ENCODE assay signal across 8 cellular contexts in the genomic region with DNA sequence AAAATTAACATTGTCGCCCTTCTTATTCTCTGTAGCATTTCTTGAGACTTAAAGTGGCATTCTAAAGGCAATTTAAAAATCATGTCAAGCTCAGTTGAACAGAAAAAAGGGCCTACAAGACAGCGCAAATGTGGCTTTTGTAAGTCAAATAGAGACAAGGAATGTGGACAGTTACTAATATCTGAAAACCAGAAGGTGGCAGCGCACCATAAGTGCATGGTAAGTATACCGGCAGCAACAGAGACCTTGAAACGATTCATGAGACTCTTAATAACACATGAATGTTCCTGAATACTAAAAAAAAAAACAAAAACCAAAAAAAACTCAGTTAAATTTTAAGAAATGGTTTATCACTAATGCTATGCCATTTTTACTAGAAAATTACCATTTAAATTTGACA. TPM values are rescaled to one million over a fixed set of nuclear protein-coding genes. Genes with fewer than 3 reads are reported as not detected.
DNase-seq lines count a peak whose midpoint lies in the region; TF ChIP-seq lines count a peak whose summit lies in the region.

No MANE protein-coding gene starts in this region.

- H3K27ac ChIP-seq in AG04450 (ENCODE audit: low read depth, low read length) = no peak overlapping the region
- H3K27ac ChIP-seq in SK-N-MC = no peak overlapping the region
- no peak overlapping the region for H3K27ac ChIP-seq in fibroblast of lung (ENCODE audit: insufficient read depth, low read length)
- H3K27ac ChIP-seq in stomach = no peak overlapping the region

- CTCF ChIA-PET in AG04450 (lab: Charles Lee) = interaction anchor here (0.6 to 6.0 kb wide), 4 partner anchors 11 to 290 kb away, joined by 3 to 37 read pairs (median 5); no protein-coding TSS in a partner anchor

- POLR2A ChIA-PET in AG04450 (lab: Yijun Ruan, JAX) = interaction anchor here (0.7 kb wide), 1 partner anchor 674 kb away, joined by 3 read pairs; the partner anchor contains the start of gene RTL8A

- in situ Hi-C loops in GM13977 (cut with MboI; ENCODE audit: low pct_unique_long_range_greater_than_20kb, low sequenced_read_pairs, unreplicated experiment) = no loop called here

- H3K9ac ChIP-seq in SK-N-MC (ENCODE audit: insufficient read length) (no peak overlapping the region), fibroblast of lung (ENCODE audit: insufficient read depth, low read length) (no peak overlapping the region)

- TF ChIP-seq EP300 in stomach (IDR thresholded peaks at IDR 0.05) = no peak

- H3K79me2 ChIP-seq in fibroblast of lung (ENCODE audit: control insufficient read depth, insufficient read depth, low read length) = peaks cover 34% of the 10 kb centered on the region

- no peak overlapping the region for H2AFZ ChIP-seq in fibroblast of lung (ENCODE audit: low read length)

- intact Hi-C loops in stomach (cut with DNase I; ENCODE audit: low total_unique reads) = no loop called here

- H3K4me1 ChIP-seq in fibroblast of lung (ENCODE audit: control insufficient read depth, extremely low read depth, insufficient read depth, low read length) (no peaks in the 10 kb centered on the region), stomach (peaks cover 0 to 18% (median 2%) of the 10 kb centered on the region in 4 donors)

- TF ChIP-seq CTCF in AG04450 (IDR thresholded peaks at IDR 0.05; ENCODE audit: low read depth, low read length) (peak; percentile 43), GM13977 (IDR thresholded peaks at IDR 0.05; ENCODE audit: extremely low read depth, insufficient read depth, missing control alignments) (peak; percentile 36), fibroblast of lung (conservative IDR thresholded peaks at IDR 0.05 in 1 of 2, IDR thresholded peaks at IDR 0.05 in 1 of 2; ENCODE audit: low read depth in 1 of 2, low read length in 2 of 2) (peak; percentile 24 to 45), stomach (IDR thresholded peaks at IDR 0.05) (peak in 1 of 7 experiments; percentile 9)

- TF ChIP-seq POLR2A in stomach (IDR thresholded peaks at IDR 0.05) = no peak

- H3K4me3 ChIP-seq in AG04450 (ENCODE audit: low read depth, low read length) (no peak overlapping the region), SK-N-MC (no peak overlapping the region), fibroblast of lung (replicated peaks in 1 of 4; ENCODE audit: control extremely low read depth in 1 of 4, insufficient read depth in 1 of 4, low read depth in 3 of 4, low read length in 4 of 4) (no peak overlapping the region), stomach (no peak overlapping the region)

- no peak for DNase-seq in AG04450 (ENCODE audit: low read depth, low spot score)
- no peak for DNase-seq in GM13977 (ENCODE audit: low spot score)
- DNase-seq in HT-29 (ENCODE audit: low spot score) = peak; percentile 32
- peak; percentile 16 for DNase-seq in SK-N-MC (ENCODE audit: low read depth, low spot score)
- DNase-seq in fibroblast of lung (ENCODE audit: low read depth in 2 of 2) = peak; percentile 55 to 65
- DNase-seq in HuH-7.5 (ENCODE audit: low spot score) = no peak
- no peak for DNase-seq in T1000 (lab: John Stamatoyannopoulos, UW)
- DNase-seq in stomach = no peak

- no peak overlapping the region for H3K4me2 ChIP-seq in fibroblast of lung (ENCODE audit: extremely low read depth, insufficient read depth, low read length)

- no peaks in the 10 kb centered on the region for H4K20me1 ChIP-seq in fibroblast of lung (ENCODE audit: control insufficient read depth, extremely low read depth, insufficient read depth, low read length)

- H3K27me3 ChIP-seq in AG04450 (ENCODE audit: control insufficient read depth, insufficient read depth, low read length) = no peaks in the 10 kb centered on the region
- H3K27me3 ChIP-seq in fibroblast of lung (ENCODE audit: control insufficient read depth, insufficient read depth, low read length) = no peaks in the 10 kb centered on the region
- H3K27me3 ChIP-seq in stomach = no peaks in the 10 kb centered on the region

- 34 to 42% (median 39%) methylated on average over 5 of the region's 5 CpGs for WGBS in stomach, 5 donors

- H3K9me3 ChIP-seq in AG04450 (ENCODE audit: control insufficient read depth, insufficient read depth, low read length) = no peaks in the 10 kb centered on the region
- no peaks in the 10 kb centered on the region for H3K9me3 ChIP-seq in SK-N-MC (ENCODE audit: low read depth, low read length)
- H3K9me3 ChIP-seq in fibroblast of lung (ENCODE audit: control insufficient read depth, insufficient read depth, low read depth, low read length) = no peaks in the 10 kb centered on the region
- H3K9me3 ChIP-seq in stomach = no peaks in the 10 kb centered on the region

- H3K36me3 ChIP-seq in SK-N-MC (ENCODE audit: insufficient read depth, low read length) (peaks cover 26% of the 10 kb centered on the region), fibroblast of lung (ENCODE audit: control insufficient read depth, insufficient read depth, low read length) (no peaks in the 10 kb centered on the region), stomach (peaks cover 0 to 9% (median 8%) of the 10 kb centered on the region in 4 donors)

RNA-seq across cellular contexts. Expression of gene PHF6, which starts 4.4 kb away (rescaled TPM):
- 15.1 and 16.1 TPM in 2 replicates for polyA plus RNA-seq in AG04450 (2011; rRNA removed)
- 9.4 and 18.9 TPM in 2 replicates for polyA minus RNA-seq in AG04450 (2011; rRNA and poly(A)+ RNA removed)
- 6.4 and 7.5 TPM in 2 replicates for total RNA-seq in HT-29 (2014; rRNA removed; shearing (Covaris generic))
- total RNA-seq in fibroblast of lung = 27.5 and 31.5 TPM in 2 replicates
- 12.8 and 13.3 TPM in 2 replicates for polyA plus RNA-seq in fibroblast of lung
- polyA plus RNA-seq in fibroblast of lung (2012) = 11.4 and 11.9 TPM in 2 replicates
- 1.1 and 5.3 TPM in 2 replicates for polyA minus RNA-seq in fibroblast of lung (ENCODE audit: low replicate concordance)
- total RNA-seq in stomach = 10 to 100 TPM in 4 of 5 donors, under 1 TPM in 1; 0.58 to 32.3 (median 11.1) TPM
- polyA plus RNA-seq in stomach = 1 to 10 TPM; 3.7 to 4.5 (median 4.4) TPM

Comparison
In these comparisons a context has a peak if more than half of its experiments do, and no peak if none do; other contexts are left out.
1. DNase-seq: peak in HT-29 (single experiment), SK-N-MC (single experiment) and fibroblast of lung (2 of 2); none in AG04450 (single experiment), GM13977 (single experiment), HuH-7.5 (single experiment), T1000 (single experiment) and stomach (single experiment).